ENCODE assay signal across 9 cellular contexts in the genomic region with DNA sequence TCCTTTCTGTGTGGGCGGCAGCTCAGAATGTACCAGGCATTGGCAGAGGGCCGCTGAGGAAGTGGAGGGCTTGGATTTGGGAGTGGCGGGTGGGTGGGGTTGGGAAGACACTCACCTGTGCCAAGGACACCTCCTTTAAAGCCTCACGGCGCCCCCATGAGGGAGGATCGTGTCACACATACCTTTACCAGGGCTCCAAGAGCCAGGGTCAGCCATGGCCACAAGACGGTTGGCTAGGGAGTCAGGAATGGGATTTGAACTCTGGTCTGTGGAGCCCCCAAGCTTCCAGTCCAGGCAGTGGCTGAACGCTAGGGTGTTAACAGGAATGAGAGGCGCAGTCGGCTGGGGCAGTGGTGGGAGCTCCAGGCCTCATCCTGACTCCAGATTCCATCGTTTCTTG. TPM values are rescaled to one million over a fixed set of nuclear protein-coding genes. Genes with fewer than 3 reads are reported as not detected.
A peak's percentile ranks its signal among the peaks of the same experiment; 100 is the strongest.
DNase-seq lines count a peak whose midpoint lies in the region; ATAC-seq, FAIRE-seq and TF ChIP-seq lines count a peak whose summit lies in the region.
"Had no signal": no experiment of that assay in that cellular context is flagged by ENCODE, and none has a peak within 500 bp of the region (broad histone marks: within the 10 kb centered on the region; RNA-seq: fewer than 3 reads in every experiment).

No MANE protein-coding gene starts in this region.

- TF ChIP-seq POLR2A in heart left ventricle (IDR thresholded peaks at IDR 0.05) (no peak), K562 (conservative IDR thresholded peaks at IDR 0.05) (no peak)

- no peak for TF ChIP-seq EP300 in K562 (IDR thresholded peaks at IDR 0.05; ENCODE audit: low read length)

- H3K9me3 ChIP-seq in heart left ventricle (no peaks in the 10 kb centered on the region), K562 (replicated peaks; ENCODE audit: control insufficient read depth, insufficient read depth, low read depth, low read length) (no peaks in the 10 kb centered on the region), keratinocyte (ENCODE audit: control insufficient read depth, low read depth, low read length) (no peaks in the 10 kb centered on the region)

- H3K27ac ChIP-seq in heart left ventricle = peak overlapping the region; percentile 32 to 95 (median 68)
- H3K27ac ChIP-seq in K562 (ENCODE audit: extremely low read depth, low read depth, low read length) = no peak overlapping the region
- H3K27ac ChIP-seq in keratinocyte (ENCODE audit: control insufficient read depth, insufficient read depth, low read length) = peak overlapping the region; percentile 41
- peak overlapping the region; percentile 35 for H3K27ac ChIP-seq in urinary bladder (ENCODE audit: low read depth)

- H2AFZ ChIP-seq in K562 (ENCODE audit: low read depth, low read length) = no peak overlapping the region
- no peak overlapping the region for H2AFZ ChIP-seq in keratinocyte (ENCODE audit: control insufficient read depth, low read length)

- peak; percentile 41 to 70 for TF ChIP-seq RAD21 in K562 (CRISPR knock-in tag; conservative IDR thresholded peaks at IDR 0.05 in 1 of 2, IDR thresholded peaks at IDR 0.05 in 1 of 2)

- ATAC-seq in heart left ventricle (no peak), Right ventricle myocardium superior (ENCODE audit: poor library complexity) (no peak), K562 (peak; percentile 48), HG03520 (IDR thresholded peaks at IDR 0.05; ENCODE audit: unreplicated experiment) (no peak), GM18511 (IDR thresholded peaks at IDR 0.05; ENCODE audit: unreplicated experiment) (no peak)

- H3K9ac ChIP-seq in K562 (ENCODE audit: insufficient read depth in 1 of 2, low read depth in 2 of 2, low read length in 2 of 2) (no peak overlapping the region), keratinocyte (ENCODE audit: control insufficient read depth, extremely low read depth, insufficient read depth, low read length) (no peak overlapping the region)

- BruUV-seq in K562 (replicated peaks; lab: Mats Ljungman, UMichigan) = no TSS peak

- DNase-seq in heart left ventricle = no peak
- no peak for DNase-seq in Right ventricle myocardium superior
- peak in 3 of 4 experiments; percentile 33 to 63 (median 61) for DNase-seq in K562 (ENCODE audit: extremely low read depth in 1 of 4, low spot score in 3 of 4)
- DNase-seq in keratinocyte (ENCODE audit: low read depth, low spot score) = no peak
- DNase-seq in RPMI8226 = no peak
- DNase-seq: effector CD4-positive, alpha-beta T cell had no signal

- TF ChIP-seq CTCF in heart left ventricle (IDR thresholded peaks at IDR 0.05) = peak in 9 of 12 donors; percentile 10 to 48 (median 35)
- TF ChIP-seq CTCF in K562 (IDR thresholded peaks at IDR 0.05 in 2 of 3, conservative IDR thresholded peaks at IDR 0.05 in 1 of 3; ENCODE audit: insufficient read depth in 2 of 3, low read depth in 1 of 3, low read length in 3 of 3) = peak; percentile 65 to 72 (median 71)
- peak; percentile 42 to 75 (median 60) for TF ChIP-seq CTCF in keratinocyte (optimal IDR thresholded peaks at IDR 0.05 in 1 of 3, IDR thresholded peaks at IDR 0.05 in 1 of 3, conservative IDR thresholded peaks at IDR 0.05 in 1 of 3; ENCODE audit: extremely low read depth in 1 of 3, insufficient read depth in 2 of 3, low read length in 3 of 3)

- H4K20me1 ChIP-seq in K562 (replicated peaks; ENCODE audit: control insufficient read depth, insufficient read depth, low read length) (peaks cover 3% of the 10 kb centered on the region; the same call in 1 of the 2 replicates), keratinocyte (ENCODE audit: control insufficient read depth, extremely low read depth, insufficient read depth, low read length) (no peaks in the 10 kb centered on the region)

- H3K79me2 ChIP-seq in K562 (ENCODE audit: control insufficient read depth, insufficient read depth, low read length) = no peaks in the 10 kb centered on the region
- H3K79me2 ChIP-seq in keratinocyte (ENCODE audit: control insufficient read depth, insufficient read depth, low read length) = peaks cover 67% of the 10 kb centered on the region

- H3K36me3 ChIP-seq in heart left ventricle (no peaks in the 10 kb centered on the region), K562 (ENCODE audit: control insufficient read depth, insufficient read depth, low read length) (no peaks in the 10 kb centered on the region), keratinocyte (ENCODE audit: control insufficient read depth in 2 of 2, extremely low read depth in 1 of 2, insufficient read depth in 2 of 2, low read length in 2 of 2) (peaks cover 0 to 3% of the 10 kb centered on the region in 2 experiments), urinary bladder (ENCODE audit: insufficient read depth) (no peaks in the 10 kb centered on the region)

- in situ Hi-C loops in K562 (cut with MboI) = no loop called here

- dilution Hi-C loops in keratinocyte (cut with MboI; ENCODE audit: extremely low pct_ligation_motif_present, low sequenced_read_pairs) = loop anchor here (25.0 kb wide), 1 partner anchor 211 kb away; no protein-coding TSS in a partner anchor

- WGBS in heart left ventricle, 4 donors = 45 to 55% (median 49%) methylated on average over 8 to 11 of the region's 11 CpGs
- WGBS in K562 (ENCODE audit: insufficient coverage, low coverage, missing lambda C conversion rate) = 36% methylated on average over 11 of the region's 11 CpGs
- WGBS in urinary bladder = 41% methylated on average over 11 of the region's 11 CpGs

- POLR2A ChIA-PET in K562 (lab: Yijun Ruan, JAX) = interaction anchor here (0.7 to 1.0 kb wide), 2 partner anchors 25 to 306 kb away, joined by 3 to 4 read pairs; no protein-coding TSS in a partner anchor

- H3K4me3 ChIP-seq in heart left ventricle (no peak overlapping the region), K562 (no peak overlapping the region), keratinocyte (ENCODE audit: control insufficient read depth in 2 of 3, extremely low read depth in 1 of 3, insufficient read depth in 2 of 3, low read depth in 1 of 3, low read length in 3 of 3) (no peak overlapping the region), urinary bladder (ENCODE audit: low read depth, low read length) (peak overlapping the region; percentile 82)

- H3K4me2 ChIP-seq in K562 (ENCODE audit: insufficient read depth, low read length) (no peak overlapping the region), keratinocyte (ENCODE audit: control insufficient read depth, extremely low read depth, insufficient read depth, low read depth, low read length) (peak overlapping the region; percentile 85)

- H3K4me1 ChIP-seq in heart left ventricle (peaks cover 12 to 87% (median 59%) of the 10 kb centered on the region in 12 donors), K562 (replicated peaks in 1 of 2; ENCODE audit: control insufficient read depth in 2 of 2, insufficient read depth in 2 of 2, low read length in 2 of 2) (peaks cover 15 to 42% of the 10 kb centered on the region in 2 experiments; a peak in 4 of 5 replicates), keratinocyte (ENCODE audit: control insufficient read depth, extremely low read depth, insufficient read depth, low read length) (peaks cover 57% of the 10 kb centered on the region), urinary bladder (ENCODE audit: insufficient read depth) (peaks cover 2% of the 10 kb centered on the region)

- H3K27me3 ChIP-seq in heart left ventricle = peaks cover 0 to 20% (median 0%) of the 10 kb centered on the region in 9 donors
- peaks cover 8 to 23% of the 10 kb centered on the region in 2 experiments; a peak in 3 of 5 replicates for H3K27me3 ChIP-seq in K562 (ENCODE audit: control insufficient read depth in 2 of 2, insufficient read depth in 2 of 2, low read length in 2 of 2)
- no peaks in the 10 kb centered on the region for H3K27me3 ChIP-seq in keratinocyte (ENCODE audit: control insufficient read depth, extremely low read depth, insufficient read depth, low read length)

- H3K9me1 ChIP-seq in K562 (ENCODE audit: control insufficient read depth, insufficient read depth, low read length) (no peaks in the 10 kb centered on the region), keratinocyte (ENCODE audit: control insufficient read depth, extremely low read depth, insufficient read depth, low read length) (peaks cover 6% of the 10 kb centered on the region)

- intact Hi-C loops in heart left ventricle (cut with DNase I) (loop anchor here in 7 of 10 donors (5.0 to 10.0 kb wide), 9 partner anchors 51 to 256 kb away; partner anchors contain the start of gene CAPZB (in 4 of the 7)), Right ventricle myocardium superior (cut with DNase I) (loop anchor here (5.0 kb wide), 1 partner anchor 161 kb away; the partner anchor contains the start of gene CAPZB), K562 (cut with micrococcal nuclease) (loop anchor here (5.0 to 10.0 kb wide), 2 partner anchors 161 to 184 kb away; partner anchors contain the start of gene CAPZB)

- CTCF ChIA-PET in K562 (lab: Yijun Ruan, JAX; ENCODE audit: low intra/inter-chr PET ratio) = interaction anchor here (0.6 to 3.5 kb wide), 5 partner anchors 209 to 470 kb away, joined by 3 to 12 read pairs (median 3); no protein-coding TSS in a partner anchor

- FAIRE-seq in K562 (lab: Jason Lieb, UNC) = peak; percentile 70
- peak; percentile 74 for FAIRE-seq in keratinocyte (lab: Jason Lieb, UNC)

RNA-seq across cellular contexts. Expression of gene NBL1, which starts 4.6 kb away (rescaled TPM):
- 10 to 100 TPM; 19.3 to 61.4 (median 33.1) TPM for total RNA-seq in heart left ventricle
- polyA plus RNA-seq in heart left ventricle = 10 to 100 TPM; 31.2 to 40.0 TPM
- total RNA-seq in Right ventricle myocardium superior = 38.6 TPM
- total RNA-seq in K562 (2011; cell fraction: chromatin; rRNA removed; ENCODE audit: low replicate concordance) = 1.2 and 4.9 TPM in 2 replicates
- 2.9 and 5.3 TPM in 2 replicates for total RNA-seq in K562 (2011; cell fraction: nucleolus; rRNA removed)
- 2.1 and 4.1 TPM in 2 replicates for total RNA-seq in K562 (2011; cell fraction: nucleoplasm; rRNA removed)
- 2.4 and 4.9 TPM in 2 replicates for total RNA-seq in K562 (2014; rRNA removed)
- 0.80 and 0.91 TPM in 2 replicates for total RNA-seq in K562 (2014; rRNA removed; fragmentation: Illumina TruSeq; extraction: Trizol)
- total RNA-seq in K562 (2015; rRNA removed; fragmentation: Illumina TruSeq; extraction: Trizol) = 1.0 and 1.4 TPM in 2 replicates
- 3.4 and 3.7 TPM in 2 replicates for total RNA-seq in K562 (2021)
- polyA plus RNA-seq in K562 (2011; rRNA removed) = 3.2 and 4.1 TPM in 2 replicates
- polyA plus RNA-seq in K562 (2011; cell fraction: cytosol; rRNA removed) = 2.8 and 8.3 TPM in 2 replicates
- 1.8 and 3.1 TPM in 2 replicates for polyA plus RNA-seq in K562 (2011; cell fraction: nucleus; rRNA removed)
- polyA plus RNA-seq in K562 (2012) = 1.6 and 1.8 TPM in 2 replicates
- 1.3 and 2.1 TPM in 2 replicates for polyA plus RNA-seq in K562 (2014; fragmentation: Illumina TruSeq; extraction: Trizol)
- polyA plus RNA-seq in K562 (2014; fragmentation: Nextera tagmentation; extraction: Ambion mirVana) = under 1 TPM in 1 of 2 experiments, not detected in 1; 0.10 TPM
- 2.2 and 2.8 TPM in 2 replicates for polyA plus RNA-seq in K562 (2014; rRNA removed)
- 2.0 and 2.8 TPM in 2 replicates for polyA minus RNA-seq in K562 (2011; rRNA and poly(A)+ RNA removed)
- polyA minus RNA-seq in K562 (2011; cell fraction: cytosol; rRNA and poly(A)+ RNA removed) = 5.2 and 5.6 TPM in 2 replicates
- 0.81 and 2.0 TPM in 2 replicates for polyA minus RNA-seq in K562 (2011; cell fraction: nucleus; rRNA and poly(A)+ RNA removed)
- polyA plus RNA-seq in keratinocyte = 44.6 to 114 TPM (median 74.5 TPM) in 3 replicates
- 12.2 TPM for polyA plus RNA-seq in keratinocyte (2011; ENCODE audit: low read depth)
- polyA plus RNA-seq in keratinocyte (2011; cell fraction: cytosol; rRNA removed) = 49.2 and 113 TPM in 2 replicates
- polyA plus RNA-seq in keratinocyte (2011; cell fraction: nucleus; rRNA removed) = 38.6 and 46.1 TPM in 2 replicates
- polyA plus RNA-seq in keratinocyte (2012; ENCODE audit: low replicate concordance) = 65.3 and 97.4 TPM in 2 replicates
- 120 to 212 TPM (median 132 TPM) in 3 replicates for polyA minus RNA-seq in keratinocyte
- polyA minus RNA-seq in keratinocyte (2011; cell fraction: cytosol; rRNA and poly(A)+ RNA removed) = 77.5 TPM
- 20.6 and 27.1 TPM in 2 replicates for polyA minus RNA-seq in keratinocyte (2011; cell fraction: nucleus; rRNA and poly(A)+ RNA removed)
- 59.3 TPM for total RNA-seq in urinary bladder
- 374 TPM for polyA plus RNA-seq in urinary bladder

RNA-seq across cellular contexts. Expression of gene HTR6, which starts 16.0 kb away (rescaled TPM):
- total RNA-seq in heart left ventricle (not detected), Right ventricle myocardium superior (not detected), K562 (2014; rRNA removed) (not detected in 2 replicates), K562 (2014; rRNA removed; fragmentation: Illumina TruSeq; extraction: Trizol) (not detected in 2 replicates), K562 (2015; rRNA removed; fragmentation: Illumina TruSeq; extraction: Trizol) (not detected in 2 replicates), K562 (2021) (not detected in 2 replicates), urinary bladder (not detected)
- polyA plus RNA-seq in heart left ventricle (not detected), K562 (2011; rRNA removed) (not detected in 2 replicates), K562 (2014; fragmentation: Illumina TruSeq; extraction: Trizol) (not detected in 2 replicates), K562 (2014; fragmentation: Nextera tagmentation; extraction: Ambion mirVana) (not detected), K562 (2014; rRNA removed) (not detected in 2 replicates), keratinocyte (not detected in 3 replicates), urinary bladder (not detected)
- total RNA-seq in K562 (2011; cell fraction: chromatin; rRNA removed; ENCODE audit: low replicate concordance) = not detected in 2 replicates
- total RNA-seq in K562 (2011; cell fraction: nucleolus; rRNA removed) = not detected in 2 replicates
- total RNA-seq in K562 (2011; cell fraction: nucleoplasm; rRNA removed) = not detected in 2 replicates
- not detected in 2 replicates for polyA plus RNA-seq in K562 (2011; cell fraction: cytosol; rRNA removed)
- polyA plus RNA-seq in K562 (2011; cell fraction: nucleus; rRNA removed) = not detected in 2 replicates
- not detected in 2 replicates for polyA plus RNA-seq in K562 (2012)
- polyA minus RNA-seq in K562 (2011; rRNA and poly(A)+ RNA removed) = not detected in 2 replicates
- not detected in 2 replicates for polyA minus RNA-seq in K562 (2011; cell fraction: cytosol; rRNA and poly(A)+ RNA removed)
- polyA minus RNA-seq in K562 (2011; cell fraction: nucleus; rRNA and poly(A)+ RNA removed) = not detected in 2 replicates
- polyA plus RNA-seq in keratinocyte (2011; ENCODE audit: low read depth) = not detected
- not detected in 2 replicates for polyA plus RNA-seq in keratinocyte (2011; cell fraction: cytosol; rRNA removed)
- polyA plus RNA-seq in keratinocyte (2011; cell fraction: nucleus; rRNA removed) = not detected in 2 replicates
- polyA plus RNA-seq in keratinocyte (2012; ENCODE audit: low replicate concordance) = not detected in 2 replicates
- polyA minus RNA-seq in keratinocyte = not detected in 3 replicates
- polyA minus RNA-seq in keratinocyte (2011; cell fraction: cytosol; rRNA and poly(A)+ RNA removed) = not detected
- not detected in 2 replicates for polyA minus RNA-seq in keratinocyte (2011; cell fraction: nucleus; rRNA and poly(A)+ RNA removed)

Comparison
In these comparisons a context has a peak if more than half of its experiments do, and no peak if none do; other contexts are left out.
1. DNase-seq: peak in K562 (3 of 4); none in heart left ventricle (0 of 5), Right ventricle myocardium superior (single experiment), keratinocyte (single experiment) and RPMI8226 (single experiment).
2. Peak in every context shown above with its lines, with median percentiles within 50 percentile points of each other: CTCF ChIP-seq.